In genomic region chr5:141560725-141561483, GRCh38 we compare ENCODE assay signal across 8 cellular contexts. TPM values are rescaled to one million over a fixed set of nuclear protein-coding genes. Genes with fewer than 3 reads are reported as not detected.
DNase-seq lines count a peak whose midpoint lies in the region; ATAC-seq lines count a peak whose summit lies in the region.

No MANE protein-coding gene starts in this region.

- ATAC-seq in GM21447 (IDR thresholded peaks at IDR 0.05; ENCODE audit: unreplicated experiment) (no peak), GM18909 (IDR thresholded peaks at IDR 0.05; ENCODE audit: poor library complexity, unreplicated experiment) (no peak)

- peak; percentile 77 for DNase-seq in D341Med (ENCODE audit: low spot score)
- DNase-seq in NAMALWA (ENCODE audit: low spot score), result peak; percentile 64
- peak; percentile 67 for DNase-seq in T1000 (lab: John Stamatoyannopoulos, UW)
- peak; percentile 97 for DNase-seq in fibroblast of the conjunctiva (ENCODE audit: low read depth)
- peak; percentile 99 for DNase-seq in myocyte (ENCODE audit: low read depth)
- DNase-seq in effector CD4-positive, alpha-beta T cell, result no peak

RNA-seq across cellular contexts. Expression of gene DIAPH1, which starts 57.9 kb away (rescaled TPM):
- total RNA-seq in myocyte, result 13.2 and 25.4 TPM in 2 replicates
- 28.5 TPM for polyA plus RNA-seq in myocyte (2012)
